17 cellular contexts compared by ENCODE assay signal in genomic region chr11:121041072-121041471, GRCh38. TPM values are rescaled to one million over a fixed set of nuclear protein-coding genes. Genes with fewer than 3 reads are reported as not detected.
DNase-seq lines count a peak whose midpoint lies in the region; ATAC-seq, FAIRE-seq and TF ChIP-seq lines count a peak whose summit lies in the region.
"Had no signal": no experiment of that assay in that cellular context is flagged by ENCODE, and none has a peak within 500 bp of the region (broad histone marks: within the 10 kb centered on the region; RNA-seq: fewer than 3 reads in every experiment).

No MANE protein-coding gene starts in this region.

- in situ Hi-C loops in HepG2 (cut with HindIII; ENCODE audit: extremely low pct_ligation_motif_present, low pct_unique_long_range_greater_than_20kb), result no loop called here

- H3K4me1 ChIP-seq in liver (ENCODE audit: control insufficient read depth in 4 of 4, insufficient read depth in 4 of 4, low read length in 3 of 4) (peaks cover 3 to 32% (median 11%) of the 10 kb centered on the region in 4 donors), HepG2 (ENCODE audit: insufficient read depth, low read length) (peaks cover 44% of the 10 kb centered on the region), prostate gland (replicated peaks) (no peaks in the 10 kb centered on the region)

- BruUV-seq in HepG2 (replicated peaks; lab: Mats Ljungman, UMichigan), result no TSS peak

- intact Hi-C loops in HepG2 (cut with micrococcal nuclease; ENCODE audit: unreplicated experiment), result no loop called here
- intact Hi-C loops in prostate gland (cut with DNase I), result no loop called here

- H3K9ac ChIP-seq in liver (ENCODE audit: low read depth in 1 of 2, low read length in 2 of 2), result no peak overlapping the region
- H3K9ac ChIP-seq in HepG2 (ENCODE audit: insufficient read depth, low read depth, low read length), result no peak overlapping the region
- H3K9ac ChIP-seq: BLaER1 had no signal

- H3K4me1 Mint-ChIP-seq in activated CD4-positive, alpha-beta memory T cell treated with anti-CD3 and anti-CD28 coated beads, Interleukin-2, amount 10 ng/mL, durations not matched to agents 7 days and 5 days, result peaks cover 5% of the 10 kb centered on the region

- FAIRE-seq in HepG2 (lab: Jason Lieb, UNC), result no peak
- FAIRE-seq: GM18507, H1, K562 had no signal

- no peaks in the 10 kb centered on the region for H3K9me3 Mint-ChIP-seq in activated CD4-positive, alpha-beta memory T cell treated with anti-CD3 and anti-CD28 coated beads, Interleukin-2, amount 10 ng/mL, durations not matched to agents 7 days and 5 days
- H3K9me3 Mint-ChIP-seq: CD8-positive, alpha-beta memory T cell had no signal

- no peak overlapping the region for H3K27ac Mint-ChIP-seq in activated CD4-positive, alpha-beta memory T cell treated with anti-CD3 and anti-CD28 coated beads, Interleukin-2, amount 10 ng/mL, durations not matched to agents 7 days and 5 days

- TF ChIP-seq RAD21 in liver (IDR thresholded peaks at IDR 0.05), result no peak
- no peak for TF ChIP-seq RAD21 in HepG2 (CRISPR knock-in tag; IDR thresholded peaks at IDR 0.05)

- H4K20me1 ChIP-seq in HepG2 (ENCODE audit: insufficient read depth, low read length), result no peaks in the 10 kb centered on the region

- H3K4me2 ChIP-seq in HepG2 (ENCODE audit: low read depth, low read length), result no peak overlapping the region
- H3K4me2 ChIP-seq: BLaER1 had no signal

- H3K79me2 ChIP-seq in HepG2 (ENCODE audit: insufficient read depth, low read length), result no peaks in the 10 kb centered on the region

- H3K9me3 ChIP-seq in liver (ENCODE audit: control insufficient read depth in 4 of 4, low read length in 3 of 4) (no peaks in the 10 kb centered on the region), HepG2 (ENCODE audit: low read length) (no peaks in the 10 kb centered on the region), prostate gland (no peaks in the 10 kb centered on the region)
- H3K9me3 ChIP-seq: BLaER1, HAP-1 had no signal

- peaks cover 3% of the 10 kb centered on the region for H3K36me3 Mint-ChIP-seq in activated CD4-positive, alpha-beta memory T cell treated with anti-CD3 and anti-CD28 coated beads, Interleukin-2, amount 10 ng/mL, durations not matched to agents 7 days and 5 days (ENCODE audit: low read depth)

- H2AFZ ChIP-seq in HepG2 (ENCODE audit: low read length), result no peak overlapping the region

- TF ChIP-seq EP300 in HepG2 (IDR thresholded peaks at IDR 0.05; ENCODE audit: low read depth in 2 of 2, low read length in 2 of 2) (no peak), HepG2 (CRISPR knock-in tag; IDR thresholded peaks at IDR 0.05; ENCODE audit: borderline replicate concordance) (no peak)

- TF ChIP-seq POLR2A in HepG2 (IDR thresholded peaks at IDR 0.05; ENCODE audit: insufficient read depth in 1 of 2, low read depth in 2 of 2, low read length in 2 of 2) (no peak), prostate gland (IDR thresholded peaks at IDR 0.05) (no peak)

- DNase-seq in HepG2 (ENCODE audit: low spot score) (no peak), left lobe of liver (ENCODE audit: low spot score) (no peak), prostate gland (ENCODE audit: low spot score) (no peak)
- DNase-seq in activated CD4-positive, alpha-beta memory T cell treated with anti-CD3 and anti-CD28 coated beads, Interleukin-2, amount 10 ng/mL, durations not matched to agents 7 days and 5 days, result no peak
- DNase-seq: 8988T; AML-193; CD8-positive, alpha-beta memory T cell; GF-D8 had no signal

- no peak overlapping the region for H3K4me3 Mint-ChIP-seq in activated CD4-positive, alpha-beta memory T cell treated with anti-CD3 and anti-CD28 coated beads, Interleukin-2, amount 10 ng/mL, durations not matched to agents 7 days and 5 days
- H3K4me3 Mint-ChIP-seq: CD8-positive, alpha-beta memory T cell had no signal

- POLR2A ChIA-PET in HepG2 (lab: Yijun Ruan, JAX), result no interaction called here
- POLR2A ChIA-PET in activated CD4-positive, alpha-beta memory T cell treated with anti-CD3 and anti-CD28 coated beads, Interleukin-2, amount 10 ng/mL, durations not matched to agents 7 days and 5 days (lab: Charles Lee), result no interaction called here

- CTCF ChIA-PET in HepG2 (lab: Yijun Ruan, JAX; ENCODE audit: low intra/inter-chr PET ratio, low total read pairs), result no interaction called here
- CTCF ChIA-PET in activated CD4-positive, alpha-beta memory T cell treated with anti-CD3 and anti-CD28 coated beads, Interleukin-2, amount 10 ng/mL, durations not matched to agents 7 days and 5 days (lab: Charles Lee), result no interaction called here

- H3K4me3 ChIP-seq in liver (ENCODE audit: low read depth in 1 of 3, low read length in 3 of 3) (no peak overlapping the region), HepG2 (replicated peaks in 1 of 3; ENCODE audit: insufficient read depth in 1 of 3, low read depth in 2 of 3, low read length in 3 of 3) (no peak overlapping the region), prostate gland (no peak overlapping the region)
- H3K4me3 ChIP-seq: BLaER1, HAP-1, K562 had no signal

- ATAC-seq in HepG2, result no peak
- ATAC-seq in left lobe of liver, result peak; percentile 49
- no peak for ATAC-seq in HG02885 (IDR thresholded peaks at IDR 0.05; ENCODE audit: poor library complexity, unreplicated experiment)
- no peak for ATAC-seq in GM19467 (IDR thresholded peaks at IDR 0.05; ENCODE audit: unreplicated experiment)
- ATAC-seq: K562 had no signal

- TF ChIP-seq CTCF in liver (IDR thresholded peaks at IDR 0.05; ENCODE audit: low read depth, low read length, missing input control) (no peak), HepG2 (CRISPR knock-in tag; IDR thresholded peaks at IDR 0.05) (no peak), prostate gland (IDR thresholded peaks at IDR 0.05) (no peak)

- WGBS in liver, result 72% methylated on average over 5 of the region's 5 CpGs
- 95% methylated on average over 5 of the region's 5 CpGs for WGBS in HepG2 (ENCODE audit: low lambda C conversion rate)
- WGBS in prostate gland, result 47% methylated on average over 5 of the region's 5 CpGs

- peaks cover 1% of the 10 kb centered on the region for H3K27me3 Mint-ChIP-seq in activated CD4-positive, alpha-beta memory T cell treated with anti-CD3 and anti-CD28 coated beads, Interleukin-2, amount 10 ng/mL, durations not matched to agents 7 days and 5 days
- H3K27me3 Mint-ChIP-seq: CD8-positive, alpha-beta memory T cell had no signal

- no peak overlapping the region for H3K27ac ChIP-seq in liver (ENCODE audit: low read depth in 1 of 2, low read length in 2 of 2)
- H3K27ac ChIP-seq in HepG2 (ENCODE audit: extremely low read length, insufficient read depth, low read length), result no peak overlapping the region
- H3K27ac ChIP-seq in prostate gland, result peak overlapping the region; percentile 43 to 55
- H3K27ac ChIP-seq: BLaER1, HL-60 had no signal

- no peaks in the 10 kb centered on the region for H3K36me3 ChIP-seq in liver (ENCODE audit: control insufficient read depth in 4 of 4, insufficient read depth in 3 of 4, low read depth in 1 of 4, low read length in 3 of 4)
- H3K36me3 ChIP-seq in HepG2 (replicated peaks in 1 of 2; ENCODE audit: control insufficient read depth in 1 of 2, insufficient read depth in 2 of 2, low read length in 2 of 2), result no peaks in the 10 kb centered on the region
- H3K36me3 ChIP-seq in prostate gland, result no peaks in the 10 kb centered on the region

- H3K27me3 ChIP-seq in liver (ENCODE audit: control insufficient read depth in 4 of 4, insufficient read depth in 4 of 4, low read length in 3 of 4), result no peaks in the 10 kb centered on the region
- no peaks in the 10 kb centered on the region for H3K27me3 ChIP-seq in HepG2 (ENCODE audit: control insufficient read depth in 1 of 2, insufficient read depth in 2 of 2, low read length in 2 of 2)
- no peaks in the 10 kb centered on the region for H3K27me3 ChIP-seq in prostate gland (replicated peaks; ENCODE audit: insufficient read depth)
- H3K27me3 ChIP-seq: BLaER1 had no signal

RNA-seq across cellular contexts. Expression of gene TBCEL, which starts 17.2 kb away (rescaled TPM):
- total RNA-seq in liver (10 to 100 TPM; 25.9 to 41.3 TPM), HepG2 (2016; rRNA removed; fragmentation: Illumina TruSeq; extraction: Trizol) (12.5 and 12.8 TPM in 2 replicates), left lobe of liver (20.5 TPM), prostate gland (10 to 100 TPM; 21.9 to 34.4 TPM)
- polyA plus RNA-seq in liver (1 to 10 TPM; 6.7 to 9.0 TPM), HepG2 (2011; rRNA removed) (5.3 and 6.1 TPM in 2 replicates)
- 33.1 and 42.8 TPM in 2 replicates for total RNA-seq in HepG2 (2016; cell fraction: cytosol; rRNA removed; fragmentation: Illumina TruSeq; extraction: Trizol; ENCODE audit: low read depth)
- 11.9 and 13.3 TPM in 2 replicates for total RNA-seq in HepG2 (2016; cell fraction: insoluble cytoplasmic fraction; rRNA removed; fragmentation: Illumina TruSeq; extraction: Trizol)
- total RNA-seq in HepG2 (2016; cell fraction: membrane; rRNA removed; fragmentation: Illumina TruSeq; extraction: Trizol), result 26.5 and 32.1 TPM in 2 replicates
- 15.5 and 16.2 TPM in 2 replicates for total RNA-seq in HepG2 (2016; cell fraction: nucleus; rRNA removed; fragmentation: Illumina TruSeq; extraction: Trizol)
- polyA plus RNA-seq in HepG2 (2011; cell fraction: cytosol; rRNA removed), result 2.4 and 3.4 TPM in 2 replicates
- polyA plus RNA-seq in HepG2 (2011; cell fraction: nucleus; rRNA removed), result 7.1 and 10.7 TPM in 2 replicates
- polyA plus RNA-seq in HepG2 (2012), result 4.4 and 5.6 TPM in 2 replicates
- 0.63 and 0.92 TPM in 2 replicates for polyA plus RNA-seq in HepG2 (2016; cell fraction: cytosol; fragmentation: Illumina TruSeq; extraction: Trizol; ENCODE audit: low read depth)
- 9.6 and 11.1 TPM in 2 replicates for polyA plus RNA-seq in HepG2 (2016; cell fraction: insoluble cytoplasmic fraction; fragmentation: Illumina TruSeq; extraction: Trizol; ENCODE audit: low read depth)
- polyA plus RNA-seq in HepG2 (2016; cell fraction: membrane; fragmentation: Illumina TruSeq; extraction: Trizol; ENCODE audit: low read depth), result 3.2 and 4.1 TPM in 2 replicates
- polyA plus RNA-seq in HepG2 (2016; cell fraction: nucleus; fragmentation: Illumina TruSeq; extraction: Trizol; ENCODE audit: insufficient read depth, low read depth), result 11.5 and 13.9 TPM in 2 replicates
- polyA minus RNA-seq in HepG2 (2011; rRNA and poly(A)+ RNA removed; ENCODE audit: low replicate concordance), result 7.2 and 7.5 TPM in 2 replicates
- polyA minus RNA-seq in HepG2 (2011; cell fraction: cytosol; rRNA and poly(A)+ RNA removed), result 9.1 and 12.5 TPM in 2 replicates
- polyA minus RNA-seq in HepG2 (2011; cell fraction: nucleus; rRNA and poly(A)+ RNA removed), result 48.6 and 49.1 TPM in 2 replicates
- 10 to 100 TPM; 11.8 to 13.1 TPM for total RNA-seq in activated CD4-positive, alpha-beta memory T cell treated with anti-CD3 and anti-CD28 coated beads, Interleukin-2, amount 10 ng/mL, durations not matched to agents 7 days and 5 days

RNA-seq across cellular contexts. Expression of gene TECTA, which starts 60.0 kb away (rescaled TPM):
- total RNA-seq in liver, result 1 to 10 TPM in 1 of 2 donors, under 1 TPM in 1; 0.93 to 2.4 TPM
- under 1 TPM; 0.46 to 0.52 TPM for polyA plus RNA-seq in liver
- total RNA-seq in HepG2 (2016; rRNA removed; fragmentation: Illumina TruSeq; extraction: Trizol), result 0.04 and 0.08 TPM in 2 replicates
- total RNA-seq in HepG2 (2016; cell fraction: cytosol; rRNA removed; fragmentation: Illumina TruSeq; extraction: Trizol; ENCODE audit: low read depth), result 0.09 TPM in 1 of 2 replicates, not detected in the other
- total RNA-seq in HepG2 (2016; cell fraction: insoluble cytoplasmic fraction; rRNA removed; fragmentation: Illumina TruSeq; extraction: Trizol), result 0.03 and 0.04 TPM in 2 replicates
- total RNA-seq in HepG2 (2016; cell fraction: membrane; rRNA removed; fragmentation: Illumina TruSeq; extraction: Trizol), result 0.03 TPM in 1 of 2 replicates, not detected in the other
- total RNA-seq in HepG2 (2016; cell fraction: nucleus; rRNA removed; fragmentation: Illumina TruSeq; extraction: Trizol), result 0.16 TPM in 1 of 2 replicates, not detected in the other
- 0.17 and 0.27 TPM in 2 replicates for polyA plus RNA-seq in HepG2 (2011; rRNA removed)
- polyA plus RNA-seq in HepG2 (2011; cell fraction: cytosol; rRNA removed), result 0.05 and 0.21 TPM in 2 replicates
- polyA plus RNA-seq in HepG2 (2011; cell fraction: nucleus; rRNA removed), result 0.80 and 1.8 TPM in 2 replicates
- 0.08 and 0.27 TPM in 2 replicates for polyA plus RNA-seq in HepG2 (2012)
- not detected in 2 replicates for polyA plus RNA-seq in HepG2 (2016; cell fraction: cytosol; fragmentation: Illumina TruSeq; extraction: Trizol; ENCODE audit: low read depth)
- polyA plus RNA-seq in HepG2 (2016; cell fraction: insoluble cytoplasmic fraction; fragmentation: Illumina TruSeq; extraction: Trizol; ENCODE audit: low read depth), result 0.11 and 0.14 TPM in 2 replicates
- polyA plus RNA-seq in HepG2 (2016; cell fraction: membrane; fragmentation: Illumina TruSeq; extraction: Trizol; ENCODE audit: low read depth), result not detected in 2 replicates
- 0.25 and 0.27 TPM in 2 replicates for polyA plus RNA-seq in HepG2 (2016; cell fraction: nucleus; fragmentation: Illumina TruSeq; extraction: Trizol; ENCODE audit: insufficient read depth, low read depth)
- polyA minus RNA-seq in HepG2 (2011; rRNA and poly(A)+ RNA removed; ENCODE audit: low replicate concordance), result 0.32 TPM in 1 of 2 replicates, not detected in the other
- polyA minus RNA-seq in HepG2 (2011; cell fraction: cytosol; rRNA and poly(A)+ RNA removed), result 0.20 TPM in 1 of 2 replicates, not detected in the other
- polyA minus RNA-seq in HepG2 (2011; cell fraction: nucleus; rRNA and poly(A)+ RNA removed), result 0.37 and 0.64 TPM in 2 replicates
- 0.35 TPM for total RNA-seq in left lobe of liver
- 1 to 10 TPM in 1 of 2 donors, under 1 TPM in 1; 0.41 to 1.6 TPM for total RNA-seq in prostate gland
- total RNA-seq in activated CD4-positive, alpha-beta memory T cell treated with anti-CD3 and anti-CD28 coated beads, Interleukin-2, amount 10 ng/mL, durations not matched to agents 7 days and 5 days, result under 1 TPM; 0.10 to 0.20 TPM
- polyA plus RNA-seq: CD8-positive, alpha-beta memory T cell had no signal

Comparison
In these comparisons a context has a peak if more than half of its experiments do, and no peak if none do; other contexts are left out.
1. H3K27ac ChIP-seq: peak in prostate gland (2 of 2); none in liver (0 of 2) and HepG2 (single experiment).